8 cellular contexts compared by ENCODE assay signal in the genomic region with DNA sequence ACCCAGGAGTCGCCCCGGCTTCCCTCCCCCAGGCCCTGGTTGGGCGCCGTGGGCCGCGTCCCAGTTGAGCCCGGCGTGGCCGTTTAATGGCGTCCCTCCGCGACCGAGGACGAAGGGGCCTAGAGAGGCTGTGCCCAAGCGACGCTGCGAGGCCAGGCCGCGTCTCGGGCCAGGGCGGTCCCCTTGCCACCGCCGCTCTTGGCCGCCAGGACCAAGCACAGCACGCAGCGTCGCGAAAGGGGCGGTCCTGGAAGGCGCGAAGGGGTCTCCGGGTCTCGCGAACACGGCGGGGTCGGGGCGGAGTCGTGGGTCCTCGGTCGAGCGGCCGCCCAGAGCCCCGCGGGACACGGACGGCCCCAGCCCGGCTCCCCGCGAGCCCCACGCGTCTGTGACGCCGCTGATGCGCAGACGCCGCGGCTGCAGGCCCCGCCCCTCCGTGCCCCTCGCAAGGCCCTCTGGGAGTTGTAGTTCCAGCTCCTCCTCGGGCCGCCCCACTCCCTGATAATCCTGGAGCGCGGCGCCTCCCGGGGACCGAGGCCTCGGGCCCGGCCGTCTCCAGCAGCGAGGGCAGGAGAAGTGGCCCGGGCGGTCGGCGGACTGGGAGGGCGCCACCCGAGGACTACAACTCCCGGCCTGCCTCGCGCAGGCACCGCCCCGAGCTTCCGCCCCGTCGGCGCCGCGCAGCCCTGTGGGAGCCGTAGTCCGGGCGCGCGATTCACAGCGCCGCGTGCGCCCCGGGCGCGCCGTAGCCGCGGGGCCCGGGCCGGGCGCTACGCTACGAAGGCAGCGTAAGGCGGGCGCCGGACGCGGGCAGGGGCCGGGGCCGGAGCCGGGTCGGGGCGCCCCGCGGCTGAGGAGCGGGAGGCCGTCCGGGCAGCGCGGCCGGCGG. TPM values are rescaled to one million over a fixed set of nuclear protein-coding genes. Genes with fewer than 3 reads are reported as not detected.
DNase-seq lines count a peak whose midpoint lies in the region; ATAC-seq and TF ChIP-seq lines count a peak whose summit lies in the region.

A gene (plus strand): TSS at position 698 of the 889 bp plus-strand sequence. CDS start 19,127 bp downstream, outside the sequence.

- peak within 1 kb of the TSS; percentile 99 for H3K27ac Mint-ChIP-seq in activated naive CD8-positive, alpha-beta T cell treated with anti-CD3 and anti-CD28 coated beads, Interleukin-2, amount 50 U/mL, for 24 hours
- H3K27ac Mint-ChIP-seq in type B pancreatic cell, result peak within 1 kb of the TSS; percentile 95

- H3K9me3 Mint-ChIP-seq in activated naive CD8-positive, alpha-beta T cell treated with anti-CD3 and anti-CD28 coated beads, Interleukin-2, amount 50 U/mL, for 24 hours, result no peaks in the 10 kb centered on the region
- no peaks in the 10 kb centered on the region for H3K9me3 Mint-ChIP-seq in type B pancreatic cell

- no peaks in the 10 kb centered on the region for H3K36me3 ChIP-seq in cardiac muscle cell

- peaks cover 48% of the 10 kb centered on the region for H3K4me1 Mint-ChIP-seq in activated naive CD8-positive, alpha-beta T cell treated with anti-CD3 and anti-CD28 coated beads, Interleukin-2, amount 50 U/mL, for 24 hours
- peaks cover 4% of the 10 kb centered on the region for H3K4me1 Mint-ChIP-seq in type B pancreatic cell (ENCODE audit: unreplicated experiment)

- H3K4me1 ChIP-seq in cardiac muscle cell (ENCODE audit: low read depth), result peaks cover 23% of the 10 kb centered on the region

- no peaks in the 10 kb centered on the region for H3K27me3 ChIP-seq in cardiac muscle cell

- peak within 1 kb of the TSS; percentile 75 for H3K4me3 ChIP-seq in cardiac muscle cell

- no peak for TF ChIP-seq CTCF in cardiac muscle cell (IDR thresholded peaks at IDR 0.05; ENCODE audit: low read depth, low read length)
- TF ChIP-seq CTCF in type B pancreatic cell (conservative IDR thresholded peaks at IDR 0.05), result peak; percentile 70

- peak; percentile 69 for TF ChIP-seq POLR2A in GM10847 (IDR thresholded peaks at IDR 0.05; ENCODE audit: extremely low read depth, insufficient read length)

- peak; percentile 74 for ATAC-seq in HG02642 (IDR thresholded peaks at IDR 0.05; ENCODE audit: poor library complexity, unreplicated experiment)
- peak; percentile 73 for ATAC-seq in activated naive CD8-positive, alpha-beta T cell treated with anti-CD3 and anti-CD28 coated beads, Interleukin-2, amount 50 U/mL, for 24 hours

- peak within 1 kb of the TSS; percentile 98 for H3K27ac ChIP-seq in cardiac muscle cell

- peaks cover 11% of the 10 kb centered on the region for H3K36me3 Mint-ChIP-seq in activated naive CD8-positive, alpha-beta T cell treated with anti-CD3 and anti-CD28 coated beads, Interleukin-2, amount 50 U/mL, for 24 hours (ENCODE audit: low read depth)
- no peaks in the 10 kb centered on the region for H3K36me3 Mint-ChIP-seq in type B pancreatic cell

- H3K4me3 Mint-ChIP-seq in activated naive CD8-positive, alpha-beta T cell treated with anti-CD3 and anti-CD28 coated beads, Interleukin-2, amount 50 U/mL, for 24 hours, result peak within 1 kb of the TSS; percentile 90
- peak within 1 kb of the TSS; percentile 95 for H3K4me3 Mint-ChIP-seq in type B pancreatic cell

- no peaks in the 10 kb centered on the region for H3K9me3 ChIP-seq in cardiac muscle cell (ENCODE audit: low read depth)

- intact Hi-C loops in posterior cingulate gyrus (cut with DNase I), result loop anchor here (10.0 kb wide), 1 partner anchor 58 kb away; no protein-coding TSS in a partner anchor

- DNase-seq in NCI-H128 (lab: John Stamatoyannopoulos, UW; ENCODE audit: unreplicated experiment), result peak; percentile 83
- DNase-seq in SW480 (ENCODE audit: low spot score), result peak; percentile 87
- peak; percentile 87 for DNase-seq in activated naive CD8-positive, alpha-beta T cell treated with anti-CD3 and anti-CD28 coated beads, Interleukin-2, amount 50 U/mL, for 24 hours
- peak; percentile 92 to 94 for DNase-seq in cardiac muscle cell (ENCODE audit: low read depth in 1 of 2, low spot score in 1 of 2)
- DNase-seq in posterior cingulate gyrus, result peak; percentile 68 to 98 (median 82)
- peak; percentile 93 for DNase-seq in type B pancreatic cell (ENCODE audit: extremely low spot score, unreplicated experiment)

- H3K27me3 Mint-ChIP-seq in activated naive CD8-positive, alpha-beta T cell treated with anti-CD3 and anti-CD28 coated beads, Interleukin-2, amount 50 U/mL, for 24 hours, result no peaks in the 10 kb centered on the region
- H3K27me3 Mint-ChIP-seq in type B pancreatic cell, result no peaks in the 10 kb centered on the region

RNA-seq across cellular contexts. Expression of the gene that starts here (rescaled TPM):
- 58.2 and 63.3 TPM in 2 replicates for total RNA-seq in cardiac muscle cell
- 19.0 and 38.1 TPM in 2 replicates for polyA plus RNA-seq in cardiac muscle cell
- 50.1 and 52.3 TPM in 2 replicates for total RNA-seq in type B pancreatic cell (ENCODE audit: low replicate concordance)

Comparison
In these comparisons a context has a peak if more than half of its experiments do, and no peak if none do; other contexts are left out.
1. Peak in every context shown above with its lines: DNase-seq, ATAC-seq, H3K4me3 ChIP-seq and H3K27ac ChIP-seq.